In the genomic region with DNA sequence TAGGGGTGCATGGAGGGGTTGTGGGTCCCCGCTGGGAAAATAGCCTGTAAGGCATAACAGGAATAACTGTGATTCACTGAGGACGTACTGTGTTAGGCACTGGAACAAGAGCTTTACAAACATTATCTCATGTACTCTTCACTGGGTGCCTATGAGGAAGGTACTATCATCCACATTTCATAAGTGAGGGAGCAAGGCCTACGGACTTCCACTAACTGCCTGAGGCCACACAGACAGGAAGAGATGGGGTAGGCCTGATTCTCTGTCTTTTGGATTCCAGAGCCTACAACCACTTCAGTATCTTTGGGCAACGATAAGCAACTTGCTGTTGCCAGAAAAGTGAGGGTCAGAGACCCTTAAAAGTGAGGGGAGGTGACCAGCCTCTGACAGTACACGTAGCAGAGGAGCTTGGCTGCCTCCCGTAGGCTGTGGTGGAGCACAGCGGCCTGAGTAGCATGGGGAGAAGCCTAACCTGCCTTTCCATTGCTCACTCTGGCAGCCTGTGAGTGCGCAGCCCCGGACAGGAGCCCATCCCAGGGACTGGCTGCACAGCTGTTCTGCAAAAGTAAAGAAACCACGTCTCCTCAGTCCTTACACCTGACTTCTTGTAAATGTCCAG, we compare ENCODE assay signal across 10 cellular contexts. TPM values are rescaled to one million over a fixed set of nuclear protein-coding genes. Genes with fewer than 3 reads are reported as not detected.
DNase-seq lines count a peak whose midpoint lies in the region; ATAC-seq and TF ChIP-seq lines count a peak whose summit lies in the region.
"Had no signal": no experiment of that assay in that cellular context is flagged by ENCODE, and none has a peak within 500 bp of the region (broad histone marks: within the 10 kb centered on the region; RNA-seq: fewer than 3 reads in every experiment).

No MANE protein-coding gene starts in this region.

- H3K4me3 ChIP-seq in breast epithelium (no peak overlapping the region), fibroblast of pulmonary artery (replicated peaks; ENCODE audit: low read depth, low read length) (no peak overlapping the region)

- H3K36me3 ChIP-seq in breast epithelium = no peaks in the 10 kb centered on the region

- no peaks in the 10 kb centered on the region for H3K36me3 Mint-ChIP-seq in MCF 10A (ENCODE audit: insufficient read depth, unreplicated experiment)
- no peaks in the 10 kb centered on the region for H3K36me3 Mint-ChIP-seq in type B pancreatic cell

- POLR2A ChIA-PET in MCF 10A (lab: Yijun Ruan, JAX) = interaction anchor here (0.5 to 1.1 kb wide), 3 partner anchors 30 to 717 kb away, joined by 3 to 4 read pairs (median 4); no protein-coding TSS in a partner anchor

- no TSS peak for BruUV-seq in MCF 10A (replicated peaks; lab: Mats Ljungman, UMichigan)

- H3K4me3 Mint-ChIP-seq in MCF 10A (ENCODE audit: unreplicated experiment) = no peak overlapping the region
- H3K4me3 Mint-ChIP-seq in type B pancreatic cell = no peak overlapping the region

- TF ChIP-seq CTCF in MCF 10A (IDR thresholded peaks at IDR 0.05; ENCODE audit: unreplicated experiment) (peak; percentile 45), breast epithelium (IDR thresholded peaks at IDR 0.05) (no peak), fibroblast of pulmonary artery (IDR thresholded peaks at IDR 0.05; ENCODE audit: low read length, missing control alignments) (peak; percentile 33), type B pancreatic cell (conservative IDR thresholded peaks at IDR 0.05) (peak; percentile 66)

- H3K27ac Mint-ChIP-seq in MCF 10A (ENCODE audit: low read depth, unreplicated experiment) = no peak overlapping the region
- H3K27ac Mint-ChIP-seq in type B pancreatic cell = no peak overlapping the region

- H3K4me1 ChIP-seq in breast epithelium = no peaks in the 10 kb centered on the region

- DNase-seq in MCF 10A (ENCODE audit: unreplicated experiment) (peak; percentile 27), breast epithelium (ENCODE audit: low spot score in 2 of 2) (no peak), NCI-H774 (lab: John Stamatoyannopoulos, UW) (peak; percentile 47), fibroblast of pulmonary artery (ENCODE audit: low read depth) (peak; percentile 20), type B pancreatic cell (ENCODE audit: extremely low spot score, unreplicated experiment) (no peak), HuH-7.5 (ENCODE audit: low spot score) (no peak)
- DNase-seq: amniotic stem cell, NCI-H1436 had no signal

- H3K4me1 Mint-ChIP-seq in MCF 10A (ENCODE audit: insufficient read depth, unreplicated experiment) = no peaks in the 10 kb centered on the region
- H3K4me1 Mint-ChIP-seq in type B pancreatic cell (ENCODE audit: unreplicated experiment) = no peaks in the 10 kb centered on the region

- no peaks in the 10 kb centered on the region for H3K27me3 ChIP-seq in breast epithelium

- ATAC-seq in GM21423 (IDR thresholded peaks at IDR 0.05; ENCODE audit: unreplicated experiment) (no peak), HG03354 (IDR thresholded peaks at IDR 0.05; ENCODE audit: poor library complexity, severe bottlenecking, unreplicated experiment) (no peak)

- H3K9me3 ChIP-seq in breast epithelium = no peaks in the 10 kb centered on the region

- H3K27ac ChIP-seq in breast epithelium = no peak overlapping the region

- intact Hi-C loops in MCF 10A (cut with micrococcal nuclease) = no loop called here
- intact Hi-C loops in breast epithelium (cut with DNase I; ENCODE audit: low total_unique reads) = no loop called here

- TF ChIP-seq POLR2A in breast epithelium (IDR thresholded peaks at IDR 0.05) = no peak

- CTCF ChIA-PET in MCF 10A (lab: Yijun Ruan, JAX) = interaction anchor here (1.2 kb wide), 1 partner anchor 691 kb away, joined by 3 read pairs; no protein-coding TSS in a partner anchor

- H3K27me3 Mint-ChIP-seq in MCF 10A (ENCODE audit: insufficient read depth, unreplicated experiment) (peaks cover 35% of the 10 kb centered on the region), type B pancreatic cell (peaks cover 20% of the 10 kb centered on the region)

- H3K9me3 Mint-ChIP-seq in MCF 10A (ENCODE audit: unreplicated experiment) (no peaks in the 10 kb centered on the region), type B pancreatic cell (no peaks in the 10 kb centered on the region)

RNA-seq across cellular contexts. Expression of gene PSMB1, which starts 30.4 kb away (rescaled TPM):
- 144 and 161 TPM in 2 replicates for total RNA-seq in MCF 10A (2022)
- 100 to 1,000 TPM; 190 to 281 (median 214) TPM for total RNA-seq in breast epithelium
- 150 and 158 TPM in 2 replicates for total RNA-seq in type B pancreatic cell (ENCODE audit: low replicate concordance)

RNA-seq across cellular contexts. Expression of gene TBP, which starts 31.5 kb away (rescaled TPM):
- total RNA-seq in MCF 10A (2022) (15.8 and 20.7 TPM in 2 replicates), breast epithelium (10 to 100 TPM; 14.7 to 23.6 (median 20.6) TPM), type B pancreatic cell (ENCODE audit: low replicate concordance) (18.2 and 20.8 TPM in 2 replicates)

Comparison
In these comparisons a context has a peak if more than half of its experiments do, and no peak if none do; other contexts are left out.
1. DNase-seq: peak in MCF 10A (single experiment), NCI-H774 (single experiment) and fibroblast of pulmonary artery (single experiment); none in breast epithelium (0 of 2), type B pancreatic cell (single experiment) and HuH-7.5 (single experiment).
2. CTCF ChIP-seq: peak in MCF 10A (single experiment), fibroblast of pulmonary artery (single experiment) and type B pancreatic cell (single experiment); none in breast epithelium (0 of 3).